ENCODE assay signal across 17 cellular contexts in the genomic region with DNA sequence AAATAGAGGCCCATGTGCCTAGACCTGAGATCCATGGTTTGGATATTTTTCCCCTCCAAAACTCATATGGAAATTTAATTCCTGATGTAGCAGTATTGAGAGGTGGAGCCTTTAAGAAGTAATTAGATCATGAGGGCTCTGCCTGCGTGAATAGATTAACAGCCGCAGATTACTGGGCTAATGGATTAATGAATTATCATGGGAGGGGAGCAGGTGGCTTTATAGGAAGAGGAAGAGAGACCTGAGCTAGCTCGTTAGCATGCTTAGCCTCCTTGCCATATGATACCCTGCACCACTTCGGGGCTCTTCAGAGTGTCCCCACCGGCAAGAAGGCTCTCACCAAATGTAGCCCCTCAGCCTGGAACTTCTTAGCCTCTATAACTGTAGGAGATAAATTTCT. TPM values are rescaled to one million over a fixed set of nuclear protein-coding genes. Genes with fewer than 3 reads are reported as not detected.
DNase-seq lines count a peak whose midpoint lies in the region; ATAC-seq and TF ChIP-seq lines count a peak whose summit lies in the region.
"Had no signal": no experiment of that assay in that cellular context is flagged by ENCODE, and none has a peak within 500 bp of the region (broad histone marks: within the 10 kb centered on the region; RNA-seq: fewer than 3 reads in every experiment).

No MANE protein-coding gene starts in this region.

- ATAC-seq in HG03521 (IDR thresholded peaks at IDR 0.05; ENCODE audit: unreplicated experiment), result no peak

- H3K27ac Mint-ChIP-seq in glutamatergic neuron (ENCODE audit: unreplicated experiment), result peak overlapping the region; percentile 59
- H3K27ac Mint-ChIP-seq: IgD-negative memory B cell had no signal

- no peaks in the 10 kb centered on the region for H3K27me3 ChIP-seq in vagina

- H3K9me3 Mint-ChIP-seq in glutamatergic neuron (ENCODE audit: unreplicated experiment), result peaks cover 5% of the 10 kb centered on the region

- no peak overlapping the region for H3K27ac ChIP-seq in vagina
- H3K27ac ChIP-seq: SK-N-MC had no signal

- peaks cover 2% of the 10 kb centered on the region for H3K4me1 ChIP-seq in vagina

- DNase-seq in NCI-H1105 treated with DMSO at 0.1 percent for 48 hours (lab: John Stamatoyannopoulos, UW) (peak; percentile 85), NCI-H146 treated with DMSO at 0.1 percent for 48 hours (lab: John Stamatoyannopoulos, UW; ENCODE audit: unreplicated experiment) (peak; percentile 58), NCI-H748 (lab: John Stamatoyannopoulos, UW; ENCODE audit: unreplicated experiment) (peak; percentile 71), glutamatergic neuron (no peak), vagina (ENCODE audit: extremely low spot score in 2 of 2) (no peak), NCI-H1694 treated with DMSO at 0.1 percent for 48 hours (lab: John Stamatoyannopoulos, UW) (no peak)
- no peak for DNase-seq in activated naive CD4-positive, alpha-beta T cell treated with Interleukin-2 at 50 U/mL for 16 hours
- DNase-seq: COR-L47, DMS53, H7, Kasumi-1, NCI-H187, NCI-H526 treated with DMSO at 0.1 percent for 48 hours, Right ventricle myocardium superior had no signal

- peaks cover 45% of the 10 kb centered on the region for H3K4me1 Mint-ChIP-seq in glutamatergic neuron (ENCODE audit: low read depth, unreplicated experiment)
- H3K4me1 Mint-ChIP-seq: IgD-negative memory B cell had no signal

- H3K36me3 Mint-ChIP-seq in glutamatergic neuron (ENCODE audit: unreplicated experiment), result peaks cover 5% of the 10 kb centered on the region
- H3K36me3 Mint-ChIP-seq: IgD-negative memory B cell had no signal

- H3K4me3 ChIP-seq in vagina, result no peak overlapping the region
- H3K4me3 ChIP-seq: SK-N-MC had no signal

- no peak for TF ChIP-seq POLR2A in vagina (IDR thresholded peaks at IDR 0.05)

- no peak overlapping the region for H3K4me3 Mint-ChIP-seq in glutamatergic neuron (ENCODE audit: unreplicated experiment)
- H3K4me3 Mint-ChIP-seq: IgD-negative memory B cell had no signal

- TF ChIP-seq CTCF in glutamatergic neuron (IDR thresholded peaks at IDR 0.05; ENCODE audit: partially characterized antibody, unreplicated experiment), result no peak
- no peak for TF ChIP-seq CTCF in vagina (IDR thresholded peaks at IDR 0.05)

- H3K27me3 Mint-ChIP-seq in glutamatergic neuron (ENCODE audit: unreplicated experiment), result peaks cover 2% of the 10 kb centered on the region

- no peaks in the 10 kb centered on the region for H3K36me3 ChIP-seq in vagina

- intact Hi-C loops in vagina (cut with DNase I), result no loop called here

- no peaks in the 10 kb centered on the region for H3K9me3 ChIP-seq in vagina

RNA-seq across cellular contexts. Expression of a gene that starts 15.8 kb away (rescaled TPM):
- total RNA-seq in glutamatergic neuron (ENCODE audit: unreplicated experiment) (4.4 TPM), vagina (29.2 TPM)

Comparison
In these comparisons a context has a peak if more than half of its experiments do, and no peak if none do; other contexts are left out.
1. DNase-seq: peak in NCI-H1105 treated with DMSO at 0.1 percent for 48 hours (single experiment), NCI-H146 treated with DMSO at 0.1 percent for 48 hours (single experiment) and NCI-H748 (single experiment); none in glutamatergic neuron (single experiment), vagina (0 of 2), NCI-H1694 treated with DMSO at 0.1 percent for 48 hours (single experiment) and activated naive CD4-positive, alpha-beta T cell treated with Interleukin-2 at 50 U/mL for 16 hours (single experiment).